In genomic region chr6:10733151-10733715, GRCh38 we compare ENCODE assay signal across 2 cellular contexts.
TF ChIP-seq lines count a peak whose summit lies in the region.

No MANE protein-coding gene starts in this region.

TF ChIP-seq in GM23338, 12 proteins besides CTCF, POLR2A, EP300 and RAD21:
- TF ChIP-seq REST (IDR thresholded peaks at IDR 0.05; ENCODE audit: unreplicated experiment), result no peak
- no peak for TF ChIP-seq POLR2AphosphoS5 (IDR thresholded peaks at IDR 0.05; ENCODE audit: low read depth)
TF ChIP-seq in GM23338: peak in this region for 0.

TF ChIP-seq in WTC11, 78 proteins besides CTCF, POLR2A, EP300 and RAD21:
- TF ChIP-seq PRDM15 (CRISPR knock-in tag; IDR thresholded peaks at IDR 0.05) (peak; percentile 68), ZNF512 (CRISPR knock-in tag; IDR thresholded peaks at IDR 0.05; ENCODE audit: borderline replicate concordance) (no peak), NFYB (CRISPR knock-in tag; conservative IDR thresholded peaks at IDR 0.05; ENCODE audit: low read depth) (peak; percentile 86)
TF ChIP-seq in WTC11: peak in this region for 2.
